Comparison of ENCODE assay signal across 8 cellular contexts in genomic region chr20:64039293-64040160, GRCh38. TPM values are rescaled to one million over a fixed set of nuclear protein-coding genes. Genes with fewer than 3 reads are reported as not detected.
DNase-seq lines count a peak whose midpoint lies in the region; ATAC-seq and TF ChIP-seq lines count a peak whose summit lies in the region.

No MANE protein-coding gene starts in this region.

- POLR2A ChIA-PET in activated CD8-positive, alpha-beta T cell treated with anti-CD3 and anti-CD28 coated beads for 36 hours (lab: Charles Lee), result interaction anchor here (0.7 to 5.7 kb wide), 11 partner anchors 7 to 62 kb away, joined by 3 to 51 read pairs (median 4); partner anchors contain the start of genes PRPF6 and SAMD10

- no peak for TF ChIP-seq EP300 in stomach (IDR thresholded peaks at IDR 0.05)

- peaks cover 47% of the 10 kb centered on the region for H3K4me1 Mint-ChIP-seq in activated CD8-positive, alpha-beta T cell treated with anti-CD3 and anti-CD28 coated beads for 36 hours (ENCODE audit: low read depth)

- H3K27me3 ChIP-seq in iPS DF 6.9 (ENCODE audit: control insufficient read depth, insufficient read depth, low read length) (peaks cover 8% of the 10 kb centered on the region; the same call in 1 of the 2 replicates), stomach (peaks cover 0 to 90% (median 64%) of the 10 kb centered on the region in 3 donors)

- DNase-seq in DMS53 (lab: John Stamatoyannopoulos, UW) (peak; percentile 79), DMS53 treated with DMSO at 0.1 percent for 48 hours (lab: John Stamatoyannopoulos, UW; ENCODE audit: unreplicated experiment) (no peak), iPS DF 6.9 (ENCODE audit: low read depth, low spot score) (no peak), stomach (no peak), GM19238 (ENCODE audit: insufficient read length, low spot score) (no peak)
- DNase-seq in activated CD8-positive, alpha-beta T cell treated with anti-CD3 and anti-CD28 coated beads for 36 hours, result no peak
- DNase-seq in NK-92 treated with Interleukin-12 subunit alpha and Interleukin-12 subunit beta, amount 100 ng/mL, for 24 hours (lab: John Stamatoyannopoulos, UW), result no peak

- ATAC-seq in activated CD8-positive, alpha-beta T cell treated with anti-CD3 and anti-CD28 coated beads for 36 hours, result no peak
- no peak for ATAC-seq in HG02623 (IDR thresholded peaks at IDR 0.05; ENCODE audit: unreplicated experiment)

- TF ChIP-seq POLR2A in stomach (IDR thresholded peaks at IDR 0.05), result no peak

- H3K9me3 Mint-ChIP-seq in activated CD8-positive, alpha-beta T cell treated with anti-CD3 and anti-CD28 coated beads for 36 hours, result no peaks in the 10 kb centered on the region

- H3K9me3 ChIP-seq in iPS DF 6.9 (ENCODE audit: control insufficient read depth, insufficient read depth, low read length) (no peaks in the 10 kb centered on the region), stomach (no peaks in the 10 kb centered on the region)

- CTCF ChIA-PET in activated CD8-positive, alpha-beta T cell treated with anti-CD3 and anti-CD28 coated beads for 36 hours (lab: Charles Lee), result interaction anchor here (0.7 to 5.9 kb wide), 29 partner anchors 10 to 501 kb away, joined by 3 to 88 read pairs (median 6); partner anchors contain the start of genes LKAAEAR1, OPRL1, PCMTD2 and PRPF6

- no CpG with 5 or more reads among the region's 17 CpGs for WGBS in iPS DF 6.9 (ENCODE audit: insufficient coverage, insufficient read length)
- 8 to 16% (median 14%) methylated on average over 14 to 17 of the region's 17 CpGs for WGBS in stomach, 5 donors

- peak overlapping the region; percentile 54 for H3K4me3 Mint-ChIP-seq in activated CD8-positive, alpha-beta T cell treated with anti-CD3 and anti-CD28 coated beads for 36 hours

- peaks cover 2% of the 10 kb centered on the region for H3K27me3 Mint-ChIP-seq in activated CD8-positive, alpha-beta T cell treated with anti-CD3 and anti-CD28 coated beads for 36 hours

- H3K4me3 ChIP-seq in iPS DF 6.9 (ENCODE audit: low read length) (peak overlapping the region; percentile 68; the same call in 1 of the 2 replicates), stomach (peak overlapping the region; percentile 48 to 67 (median 54))

- no peaks in the 10 kb centered on the region for H3K36me3 ChIP-seq in iPS DF 6.9 (ENCODE audit: control insufficient read depth, insufficient read depth, low read length)
- H3K36me3 ChIP-seq in stomach, result peaks cover 0 to 12% (median 12%) of the 10 kb centered on the region in 4 donors

- intact Hi-C loops in activated CD8-positive, alpha-beta T cell treated with anti-CD3 and anti-CD28 coated beads for 36 hours (cut with micrococcal nuclease), result loop anchor here (10.0 kb wide), 1 partner anchor 55 kb away; the partner anchor contains the start of gene PRPF6
- intact Hi-C loops in stomach (cut with DNase I; ENCODE audit: low total_unique reads), result no loop called here

- TF ChIP-seq CTCF in activated CD8-positive, alpha-beta T cell treated with anti-CD3 and anti-CD28 coated beads for 36 hours (IDR thresholded peaks at IDR 0.05), result no peak
- no peak for TF ChIP-seq CTCF in stomach (IDR thresholded peaks at IDR 0.05)

- H3K27ac ChIP-seq in iPS DF 6.9 (ENCODE audit: low read length) (no peak overlapping the region), stomach (peak overlapping the region in 4 of 5 donors; percentile 54 to 63 (median 59))

- H3K36me3 Mint-ChIP-seq in activated CD8-positive, alpha-beta T cell treated with anti-CD3 and anti-CD28 coated beads for 36 hours (ENCODE audit: low read depth), result no peaks in the 10 kb centered on the region

- H3K4me1 ChIP-seq in iPS DF 6.9 (ENCODE audit: control insufficient read depth, insufficient read depth, low read length), result peaks cover 16% of the 10 kb centered on the region
- H3K4me1 ChIP-seq in stomach, result peaks cover 32 to 59% (median 54%) of the 10 kb centered on the region in 4 donors

- H3K27ac Mint-ChIP-seq in activated CD8-positive, alpha-beta T cell treated with anti-CD3 and anti-CD28 coated beads for 36 hours, result no peak overlapping the region

RNA-seq across cellular contexts. Expression of gene C20orf204, which starts 3.5 kb away (rescaled TPM):
- total RNA-seq in activated CD8-positive, alpha-beta T cell treated with anti-CD3 and anti-CD28 coated beads for 36 hours, result 1 to 10 TPM; 2.8 to 4.7 TPM
- 1 to 10 TPM in 1 of 5 donors, not detected in 4; 1.7 TPM for total RNA-seq in stomach
- 1 to 10 TPM in 2 of 3 donors, under 1 TPM in 1; 0.62 to 3.4 (median 1.4) TPM for polyA plus RNA-seq in stomach

RNA-seq across cellular contexts. Expression of gene SOX18, which starts 9.9 kb away (rescaled TPM):
- total RNA-seq in activated CD8-positive, alpha-beta T cell treated with anti-CD3 and anti-CD28 coated beads for 36 hours, result not detected
- 10 to 100 TPM in 2 of 5 donors, 1 to 10 TPM in 2, under 1 TPM in 1; 0.58 to 26.6 (median 8.9) TPM for total RNA-seq in stomach
- polyA plus RNA-seq in stomach, result 10 to 100 TPM in 1 of 3 donors, 1 to 10 TPM in 2; 6.2 to 15.2 (median 8.4) TPM

RNA-seq across cellular contexts. Expression of gene TCEA2, which starts 23.5 kb away (rescaled TPM):
- 10 to 100 TPM; 30.0 to 33.0 TPM for total RNA-seq in activated CD8-positive, alpha-beta T cell treated with anti-CD3 and anti-CD28 coated beads for 36 hours
- 10 to 100 TPM in 4 of 5 donors, 1 to 10 TPM in 1; 3.1 to 30.7 (median 22.8) TPM for total RNA-seq in stomach
- polyA plus RNA-seq in stomach, result 10 to 100 TPM; 21.0 to 35.5 (median 30.4) TPM

RNA-seq across cellular contexts. Expression of gene RGS19, which starts 39.8 kb away (rescaled TPM):
- total RNA-seq in activated CD8-positive, alpha-beta T cell treated with anti-CD3 and anti-CD28 coated beads for 36 hours, result 10 to 100 TPM; 42.5 to 44.1 TPM
- 10 to 100 TPM in 1 of 5 donors, 1 to 10 TPM in 1, not detected in 3; 3.1 to 10.1 TPM for total RNA-seq in stomach
- polyA plus RNA-seq in stomach, result 10 to 100 TPM in 2 of 3 donors, 1 to 10 TPM in 1; 8.1 to 17.2 (median 13.1) TPM

RNA-seq across cellular contexts. Expression of gene OPRL1, which starts 40.4 kb away (rescaled TPM):
- under 1 TPM; 0.61 to 0.63 TPM for total RNA-seq in activated CD8-positive, alpha-beta T cell treated with anti-CD3 and anti-CD28 coated beads for 36 hours
- 1 to 10 TPM in 1 of 5 donors, under 1 TPM in 1, not detected in 3; 0.55 to 4.7 TPM for total RNA-seq in stomach
- polyA plus RNA-seq in stomach, result under 1 TPM in 2 of 3 donors, not detected in 1; 0.18 to 0.25 TPM
